Comparison of ENCODE assay signal across 10 cellular contexts in the genomic region with DNA sequence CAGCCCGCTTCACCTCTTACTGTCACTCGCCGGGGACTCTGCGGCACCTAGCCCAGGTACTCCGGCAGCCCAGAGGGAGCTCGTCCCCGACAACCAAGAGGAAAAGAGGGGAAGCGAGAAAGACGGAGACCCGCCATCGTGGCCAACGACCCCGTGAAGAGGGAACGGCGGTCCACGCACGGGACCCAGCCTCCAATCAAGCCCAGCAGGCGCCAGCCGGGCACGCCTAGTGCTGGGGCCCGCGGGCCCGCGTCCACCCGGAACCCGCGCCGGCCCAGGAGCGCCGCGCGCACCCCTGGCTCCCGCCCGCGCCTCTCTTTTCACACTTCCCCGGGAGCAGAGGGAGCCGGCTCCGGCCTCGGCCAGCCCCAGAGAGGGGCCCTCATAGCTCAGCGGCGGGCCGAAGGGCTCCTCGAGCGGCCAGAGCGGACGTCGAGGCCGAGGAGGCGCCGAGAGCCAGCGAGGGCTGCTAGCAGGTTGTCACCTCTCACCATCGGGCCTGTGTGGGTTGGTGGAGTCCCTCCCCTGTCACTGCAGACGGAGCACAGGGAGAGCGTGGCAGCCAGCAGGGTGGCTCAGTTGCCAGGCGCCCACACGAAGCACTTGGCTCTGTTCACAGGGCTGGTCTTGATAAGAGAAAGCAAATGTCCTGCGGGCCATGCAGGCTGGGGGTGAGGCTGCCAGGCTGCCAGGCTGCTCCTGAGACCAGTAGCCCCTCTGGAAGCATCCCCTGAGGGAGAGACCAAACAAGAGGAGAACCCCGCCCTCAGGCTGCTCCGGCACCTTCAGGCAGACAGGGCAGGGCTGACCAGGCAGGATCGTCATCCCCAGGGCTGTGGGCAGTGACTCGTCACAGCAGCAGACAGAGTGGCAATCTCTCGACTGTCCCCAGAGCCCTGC. TPM values are rescaled to one million over a fixed set of nuclear protein-coding genes. Genes with fewer than 3 reads are reported as not detected.
DNase-seq lines count a peak whose midpoint lies in the region; ATAC-seq and TF ChIP-seq lines count a peak whose summit lies in the region.
"Had no signal": no experiment of that assay in that cellular context is flagged by ENCODE, and none has a peak within 500 bp of the region (broad histone marks: within the 10 kb centered on the region; RNA-seq: fewer than 3 reads in every experiment).

No MANE protein-coding gene starts in this region.

- no peak overlapping the region for H3K4me3 Mint-ChIP-seq in activated T-cell treated with anti-CD3 and anti-CD28 coated beads, Interleukin-2, amount 50 U/mL, for 4 hours
- no peak overlapping the region for H3K4me3 Mint-ChIP-seq in progenitor cell of endocrine pancreas (ENCODE audit: low read depth)

- no peaks in the 10 kb centered on the region for H3K4me1 Mint-ChIP-seq in activated T-cell treated with anti-CD3 and anti-CD28 coated beads, Interleukin-2, amount 50 U/mL, for 4 hours (ENCODE audit: low read depth)
- H3K4me1 Mint-ChIP-seq in progenitor cell of endocrine pancreas (ENCODE audit: low read depth): peaks cover 5% of the 10 kb centered on the region

- TF ChIP-seq CTCF in body of pancreas (IDR thresholded peaks at IDR 0.05) (peak in 1 of 7 experiments; percentile 19), right lobe of liver (IDR thresholded peaks at IDR 0.05) (no peak), transverse colon (IDR thresholded peaks at IDR 0.05) (no peak), progenitor cell of endocrine pancreas (IDR thresholded peaks at IDR 0.05; ENCODE audit: unreplicated experiment) (no peak)

- H3K36me3 Mint-ChIP-seq in activated T-cell treated with anti-CD3 and anti-CD28 coated beads, Interleukin-2, amount 50 U/mL, for 4 hours (ENCODE audit: insufficient read depth): no peaks in the 10 kb centered on the region
- peaks cover 7% of the 10 kb centered on the region for H3K36me3 Mint-ChIP-seq in progenitor cell of endocrine pancreas (ENCODE audit: insufficient read depth)

- TF ChIP-seq POLR2A in body of pancreas (IDR thresholded peaks at IDR 0.05): peak; percentile 38 to 47 (median 39)
- no peak for TF ChIP-seq POLR2A in right lobe of liver (IDR thresholded peaks at IDR 0.05)
- TF ChIP-seq POLR2A in transverse colon (IDR thresholded peaks at IDR 0.05): no peak

- no peaks in the 10 kb centered on the region for H3K9me3 ChIP-seq in body of pancreas
- H3K9me3 ChIP-seq in right lobe of liver: no peaks in the 10 kb centered on the region
- H3K9me3 ChIP-seq in transverse colon: no peaks in the 10 kb centered on the region

- peak overlapping the region; percentile 80 to 97 (median 84) for H3K27ac ChIP-seq in body of pancreas
- peak overlapping the region in 1 of 3 donors; percentile 15 for H3K27ac ChIP-seq in right lobe of liver
- peak overlapping the region in 3 of 4 donors; percentile 33 to 74 (median 49) for H3K27ac ChIP-seq in transverse colon
- H3K27ac ChIP-seq: cardiac muscle cell had no signal

- in situ Hi-C loops in transverse colon (cut with MboI; ENCODE audit: low pct_ligation_motif_present in 1 of 4, low pct_unique_long_range_greater_than_20kb in 1 of 4, low sequenced_read_pairs in 3 of 4): no loop called here

- peak; percentile 54 to 62 for ATAC-seq in activated T-cell treated with anti-CD3 and anti-CD28 coated beads, Interleukin-2, amount 50 U/mL, for 4 hours
- ATAC-seq in body of pancreas (peak; percentile 69), right lobe of liver (peak; percentile 28 to 60 (median 49)), HG03196 (IDR thresholded peaks at IDR 0.05; ENCODE audit: unreplicated experiment) (no peak)

- no peaks in the 10 kb centered on the region for H3K9me3 Mint-ChIP-seq in activated T-cell treated with anti-CD3 and anti-CD28 coated beads, Interleukin-2, amount 50 U/mL, for 4 hours
- H3K9me3 Mint-ChIP-seq in progenitor cell of endocrine pancreas (ENCODE audit: low read depth): peaks cover 4% of the 10 kb centered on the region

- no peak overlapping the region for H3K4me3 ChIP-seq in body of pancreas
- no peak overlapping the region for H3K4me3 ChIP-seq in right lobe of liver
- no peak overlapping the region for H3K4me3 ChIP-seq in transverse colon
- H3K4me3 ChIP-seq: cardiac muscle cell had no signal

- TF ChIP-seq EP300 in transverse colon (IDR thresholded peaks at IDR 0.05; ENCODE audit: low read depth): no peak

- H3K36me3 ChIP-seq in body of pancreas (replicated peaks in 1 of 2; ENCODE audit: insufficient read depth in 1 of 2, low read depth in 2 of 2): no peaks in the 10 kb centered on the region
- H3K36me3 ChIP-seq in right lobe of liver: no peaks in the 10 kb centered on the region
- no peaks in the 10 kb centered on the region for H3K36me3 ChIP-seq in transverse colon
- H3K36me3 ChIP-seq: cardiac muscle cell had no signal

- no peak overlapping the region for H3K27ac Mint-ChIP-seq in progenitor cell of endocrine pancreas

- intact Hi-C loops in body of pancreas (cut with DNase I): no loop called here
- intact Hi-C loops in right lobe of liver (cut with DNase I): no loop called here
- intact Hi-C loops in transverse colon (cut with DNase I; ENCODE audit: low total_unique reads): no loop called here

- 39 to 75% methylated on average over 20 to 51 of the region's 62 CpGs for WGBS in body of pancreas, 2 donors
- 75% methylated on average over 7 of the region's 62 CpGs for WGBS in right lobe of liver (ENCODE audit: insufficient coverage, low coverage, low lambda C conversion rate, missing lambda C conversion rate)
- WGBS in transverse colon (ENCODE audit: low coverage in 1 of 2), 2 donors: 66% methylated on average over 48 of the region's 62 CpGs; no CpG with 5 or more reads in 1 of the 2 donors

- DNase-seq in activated T-cell treated with anti-CD3 and anti-CD28 coated beads, Interleukin-2, amount 50 U/mL, for 4 hours: no peak
- DNase-seq in activated T-cell treated with anti-CD3 and anti-CD28 coated beads, Interleukin-2, amount 50 U/mL, for 48 hours: no peak
- DNase-seq in body of pancreas: peak; percentile 78 to 91 (median 90)
- DNase-seq in right lobe of liver: peak; percentile 63 to 77 (median 64)
- no peak for DNase-seq in transverse colon
- DNase-seq in GDM1 (lab: John Stamatoyannopoulos, UW): no peak
- no peak for DNase-seq in progenitor cell of endocrine pancreas (ENCODE audit: low spot score, unreplicated experiment)
- DNase-seq: KG1 had no signal

- H3K4me1 ChIP-seq in body of pancreas (peaks cover 82% of the 10 kb centered on the region), right lobe of liver (peaks cover 0 to 31% (median 13%) of the 10 kb centered on the region in 4 donors), transverse colon (peaks cover 22 to 27% (median 24%) of the 10 kb centered on the region in 4 donors)

- peaks cover 30% of the 10 kb centered on the region for H3K27me3 Mint-ChIP-seq in activated T-cell treated with anti-CD3 and anti-CD28 coated beads, Interleukin-2, amount 50 U/mL, for 4 hours (ENCODE audit: low read depth)
- H3K27me3 Mint-ChIP-seq in progenitor cell of endocrine pancreas: no peaks in the 10 kb centered on the region

- no peaks in the 10 kb centered on the region for H3K27me3 ChIP-seq in body of pancreas
- H3K27me3 ChIP-seq in right lobe of liver: no peaks in the 10 kb centered on the region
- no peaks in the 10 kb centered on the region for H3K27me3 ChIP-seq in transverse colon
- H3K27me3 ChIP-seq: cardiac muscle cell had no signal

RNA-seq across cellular contexts. Expression of gene KLF11, which starts 36.9 kb away (rescaled TPM):
- 10 to 100 TPM in 1 of 3 donors, 1 to 10 TPM in 2; 5.2 to 10.2 (median 5.7) TPM for total RNA-seq in activated T-cell treated with anti-CD3 and anti-CD28 coated beads, Interleukin-2, amount 50 U/mL, for 4 hours
- total RNA-seq in body of pancreas (10 to 100 TPM; 25.7 to 32.6 TPM), right lobe of liver (10 to 100 TPM; 10.9 to 40.1 (median 27.8) TPM), transverse colon (10 to 100 TPM in 2 of 4 donors, 1 to 10 TPM in 2; 6.6 to 17.0 (median 10.5) TPM), progenitor cell of endocrine pancreas (3.5 and 4.6 TPM in 2 replicates)

RNA-seq across cellular contexts. Expression of gene GRHL1, which starts 55.0 kb away (rescaled TPM):
- total RNA-seq in activated T-cell treated with anti-CD3 and anti-CD28 coated beads, Interleukin-2, amount 50 U/mL, for 4 hours: 1 to 10 TPM; 1.1 to 1.3 (median 1.1) TPM
- total RNA-seq in body of pancreas (1 to 10 TPM; 2.0 to 4.2 TPM), right lobe of liver (10 to 100 TPM in 1 of 6 experiments, 1 to 10 TPM in 5; 3.5 to 11.2 (median 6.2) TPM), transverse colon (10 to 100 TPM in 1 of 4 donors, 1 to 10 TPM in 1, under 1 TPM in 1, not detected in 1; 0.55 to 24.7 (median 1.3) TPM), progenitor cell of endocrine pancreas (13.4 and 14.4 TPM in 2 replicates)

Comparison
In these comparisons a context has a peak if more than half of its experiments do, and no peak if none do; other contexts are left out.
1. DNase-seq: peak in body of pancreas (4 of 4) and right lobe of liver (3 of 3); none in activated T-cell treated with anti-CD3 and anti-CD28 coated beads, Interleukin-2, amount 50 U/mL, for 4 hours (single experiment), activated T-cell treated with anti-CD3 and anti-CD28 coated beads, Interleukin-2, amount 50 U/mL, for 48 hours (0 of 2), transverse colon (single experiment), GDM1 (single experiment) and progenitor cell of endocrine pancreas (single experiment).
2. POLR2A ChIP-seq: peak in body of pancreas (3 of 3); none in right lobe of liver (single experiment) and transverse colon (single experiment).